Comparison of ENCODE assay signal across 15 cellular contexts in genomic region chr14:71344506-71344905, GRCh38.
"Had no signal": no experiment of that assay in that cellular context is flagged by ENCODE, and none has a peak within 500 bp of the region (broad histone marks: within the 10 kb centered on the region; RNA-seq: fewer than 3 reads in every experiment).

No MANE protein-coding gene starts in this region.

- H3K4me3 ChIP-seq: heart left ventricle, prostate gland, spleen, testis, upper lobe of left lung had no signal

- DNase-seq: activated CD4-positive, alpha-beta memory T cell treated with anti-CD3 and anti-CD28 coated beads for 36 hours; activated CD4-positive, alpha-beta T cell treated with anti-CD3 and anti-CD28 coated beads for 48 hours; activated effector memory CD4-positive, alpha-beta T cell treated with anti-CD3 and anti-CD28 coated beads, Interleukin-2, amount 50 U/mL, for 16 hours; activated naive CD4-positive, alpha-beta T cell treated with anti-CD3 and anti-CD28 coated beads, Interleukin-2, amount 10 ng/mL, durations not matched to agents 7 days and 5 days; amygdala; cortex of kidney; heart left ventricle; natural killer cell; spleen; stimulated activated CD4-positive, alpha-beta T cell treated with anti-CD3 and anti-CD28 coated beads, Interleukin-4, amount 100 ng/mL, for 4 hours; testis; upper lobe of left lung had no signal

- H3K4me3 Mint-ChIP-seq: activated CD4-positive, alpha-beta memory T cell treated with anti-CD3 and anti-CD28 coated beads for 36 hours; activated naive CD4-positive, alpha-beta T cell treated with anti-CD3 and anti-CD28 coated beads, Interleukin-2, amount 10 ng/mL, durations not matched to agents 7 days and 5 days; mesothelial cell of epicardium; natural killer cell had no signal

- ATAC-seq: heart left ventricle, left lobe of liver, natural killer cell had no signal

- H3K36me3 Mint-ChIP-seq: mesothelial cell of epicardium, natural killer cell had no signal

- H3K9me3 ChIP-seq: heart left ventricle, prostate gland, spleen, testis, upper lobe of left lung had no signal

- H3K4me1 ChIP-seq: prostate gland had no signal

- H3K9me3 Mint-ChIP-seq: activated CD4-positive, alpha-beta memory T cell treated with anti-CD3 and anti-CD28 coated beads for 36 hours; activated naive CD4-positive, alpha-beta T cell treated with anti-CD3 and anti-CD28 coated beads, Interleukin-2, amount 10 ng/mL, durations not matched to agents 7 days and 5 days; mesothelial cell of epicardium; natural killer cell had no signal

- H3K36me3 ChIP-seq: heart left ventricle, prostate gland, spleen, upper lobe of left lung had no signal

- H3K27ac Mint-ChIP-seq: activated CD4-positive, alpha-beta memory T cell treated with anti-CD3 and anti-CD28 coated beads for 36 hours; activated naive CD4-positive, alpha-beta T cell treated with anti-CD3 and anti-CD28 coated beads, Interleukin-2, amount 10 ng/mL, durations not matched to agents 7 days and 5 days; mesothelial cell of epicardium had no signal

- H3K27ac ChIP-seq: heart left ventricle, prostate gland, spleen, testis, upper lobe of left lung had no signal

- H3K27me3 ChIP-seq: heart left ventricle, spleen, testis, upper lobe of left lung had no signal
